In the genomic region with DNA sequence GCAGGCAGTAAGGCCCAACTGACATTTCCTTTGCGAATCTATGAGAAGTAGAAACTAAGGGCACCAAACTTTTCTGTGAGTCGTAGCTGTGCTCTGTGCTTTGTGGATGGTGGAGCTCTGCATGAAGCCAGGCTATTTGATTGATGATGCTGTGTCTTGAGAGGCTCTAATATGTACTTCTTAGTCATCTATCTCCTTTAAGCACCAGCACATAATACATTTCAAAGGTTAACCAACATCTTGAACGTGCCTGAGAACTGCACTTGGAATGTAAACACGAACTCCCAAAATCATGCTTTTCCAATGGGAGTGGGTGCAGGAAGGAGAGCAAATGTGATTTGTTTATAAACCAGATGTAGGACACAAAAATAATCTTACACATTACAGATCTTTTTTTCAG, we compare ENCODE assay signal across 21 cellular contexts.
DNase-seq lines count a peak whose midpoint lies in the region; ATAC-seq, FAIRE-seq and TF ChIP-seq lines count a peak whose summit lies in the region.
"Had no signal": no experiment of that assay in that cellular context is flagged by ENCODE, and none has a peak within 500 bp of the region (broad histone marks: within the 10 kb centered on the region; RNA-seq: fewer than 3 reads in every experiment).

No MANE protein-coding gene starts in this region.

- 8% methylated on average over 2 of the region's 4 CpGs for WGBS in mesenchymal stem cell

- no peak overlapping the region for H3K4me2 ChIP-seq in mesenchymal stem cell (ENCODE audit: low read length, poor library complexity, severe bottlenecking)

- DNase-seq in AG10803 (ENCODE audit: low read depth) (peak; percentile 59), HTR-8/SVneo (ENCODE audit: insufficient read length, low spot score) (no peak), astrocyte of the spinal cord (ENCODE audit: low read depth, low spot score) (peak; percentile 48), mesenchymal stem cell (peak; percentile 66), T-helper 9 cell (no peak)
- no peak for DNase-seq in stimulated activated CD4-positive, alpha-beta T cell treated with anti-CD3 and anti-CD28 coated beads, Interleukin-2, amount 100 ng/mL, for 24 hours
- DNase-seq: activated CD8-positive, alpha-beta T cell treated with anti-CD3 and anti-CD28 coated beads, Interleukin-2, amount 10 ng/mL, durations not matched to agents 7 days and 5 days; activated gamma-delta T cell treated with Interleukin-2 at 50 U/mL for 16 hours; cortex of kidney; DMS79 treated with DMSO at 0.1 percent for 48 hours; endodermal cell; KG1; left ventricle myocardium inferior; mucosa of descending colon; NCI-H2171 treated with DMSO at 0.1 percent for 48 hours; NCI-H69 had no signal

- no peak overlapping the region for H2BK15ac ChIP-seq in mesenchymal stem cell (ENCODE audit: low read depth, poor library complexity, severe bottlenecking)

- H2BK120ac ChIP-seq in mesenchymal stem cell (ENCODE audit: low read depth, low read length) = no peak overlapping the region

- no peak overlapping the region for H2BK5ac ChIP-seq in mesenchymal stem cell (ENCODE audit: low read depth, low read length, poor library complexity, severe bottlenecking)

- no peak overlapping the region for H3K9ac ChIP-seq in mesenchymal stem cell (ENCODE audit: low read length)

- no peaks in the 10 kb centered on the region for H3K9me3 ChIP-seq in mesenchymal stem cell (ENCODE audit: control insufficient read depth, low read length)
- H3K9me3 ChIP-seq: left ventricle myocardium inferior, mucosa of descending colon had no signal

- no peak overlapping the region for H4K8ac ChIP-seq in mesenchymal stem cell (ENCODE audit: low read length)

- H3K4ac ChIP-seq in mesenchymal stem cell (ENCODE audit: low read depth in 1 of 2, low read length in 2 of 2) = no peak overlapping the region

- H2AFZ ChIP-seq in mesenchymal stem cell (ENCODE audit: low read depth, low read length) = no peak overlapping the region

- in situ Hi-C loops in astrocyte of the spinal cord (cut with HindIII; ENCODE audit: low sequenced_read_pairs) = no loop called here

- peak; percentile 85 for FAIRE-seq in HTR-8/SVneo (lab: Jason Lieb, UNC)
- FAIRE-seq: H1, urothelium cell line had no signal

- H3K27ac ChIP-seq in mesenchymal stem cell (ENCODE audit: low read length, poor library complexity, severe bottlenecking) = no peak overlapping the region
- H3K27ac ChIP-seq: cardiac muscle cell, left ventricle myocardium inferior had no signal

- H3K4me3 ChIP-seq in AG10803 (ENCODE audit: low read length) (no peak overlapping the region), astrocyte of the spinal cord (ENCODE audit: low read depth, low read length) (no peak overlapping the region), mesenchymal stem cell (ENCODE audit: insufficient read depth in 1 of 2, low read depth in 1 of 2, low read length in 2 of 2) (no peak overlapping the region)
- H3K4me3 ChIP-seq: cardiac muscle cell, left ventricle myocardium inferior, mucosa of descending colon had no signal

- H4K91ac ChIP-seq in mesenchymal stem cell (ENCODE audit: low read length) = no peak overlapping the region

- ATAC-seq in GM21515 (IDR thresholded peaks at IDR 0.05; ENCODE audit: unreplicated experiment) (no peak), HG02798 (IDR thresholded peaks at IDR 0.05; ENCODE audit: poor library complexity, unreplicated experiment) (no peak)
- ATAC-seq: activated CD8-positive, alpha-beta T cell treated with anti-CD3 and anti-CD28 coated beads, Interleukin-2, amount 10 ng/mL, durations not matched to agents 7 days and 5 days; mucosa of descending colon had no signal

- H3K79me1 ChIP-seq in mesenchymal stem cell (replicated peaks; ENCODE audit: low read length, poor library complexity, severe bottlenecking) = peaks cover 12% of the 10 kb centered on the region

- H3K14ac ChIP-seq in mesenchymal stem cell (ENCODE audit: low read length in 2 of 2) = no peak overlapping the region

- H3K18ac ChIP-seq in mesenchymal stem cell (ENCODE audit: low read depth in 1 of 2, low read length in 2 of 2) = no peak overlapping the region

- H2BK12ac ChIP-seq in mesenchymal stem cell (ENCODE audit: low read length in 2 of 2) = no peak overlapping the region

- H3K23ac ChIP-seq in mesenchymal stem cell (ENCODE audit: low read length in 2 of 2) = no peak overlapping the region

- peaks cover 3 to 9% of the 10 kb centered on the region in 2 experiments for H3K36me3 ChIP-seq in mesenchymal stem cell (ENCODE audit: control insufficient read depth in 1 of 2, insufficient read depth in 2 of 2, low read depth in 1 of 2, low read length in 2 of 2)
- H3K36me3 ChIP-seq: cardiac muscle cell, left ventricle myocardium inferior had no signal

- H2AK5ac ChIP-seq in mesenchymal stem cell (ENCODE audit: low read length, severe bottlenecking) = no peak overlapping the region

- no peaks in the 10 kb centered on the region for H3K27me3 ChIP-seq in mesenchymal stem cell (ENCODE audit: control insufficient read depth in 1 of 2, insufficient read depth in 1 of 2, low read length in 2 of 2)
- H3K27me3 ChIP-seq: cardiac muscle cell had no signal

- TF ChIP-seq CTCF in AG10803 (conservative IDR thresholded peaks at IDR 0.05; ENCODE audit: low read length) (no peak), astrocyte of the spinal cord (IDR thresholded peaks at IDR 0.05; ENCODE audit: low read depth, low read length) (no peak)

- H3K4me1 ChIP-seq in mesenchymal stem cell (ENCODE audit: control insufficient read depth, insufficient read depth, low read depth, low read length) = peaks cover 3% of the 10 kb centered on the region

Comparison
In these comparisons a context has a peak if more than half of its experiments do, and no peak if none do; other contexts are left out.
1. DNase-seq: peak in AG10803 (single experiment), astrocyte of the spinal cord (single experiment) and mesenchymal stem cell (single experiment); none in HTR-8/SVneo (single experiment), T-helper 9 cell (single experiment) and stimulated activated CD4-positive, alpha-beta T cell treated with anti-CD3 and anti-CD28 coated beads, Interleukin-2, amount 100 ng/mL, for 24 hours (0 of 2).